In genomic region chr14:54498579-54498978, GRCh38 we compare ENCODE assay signal across 1 cellular context.
TF ChIP-seq lines count a peak whose summit lies in the region.

No MANE protein-coding gene starts in this region.

TF ChIP-seq in H1, 55 proteins besides CTCF, POLR2A, EP300 and RAD21:
- TF ChIP-seq TAF1 (IDR thresholded peaks at IDR 0.05; ENCODE audit: low read depth, low read length) (no peak), SAP30 (IDR thresholded peaks at IDR 0.05; ENCODE audit: insufficient read depth, insufficient replicate concordance, low read length) (no peak), MAFK (IDR thresholded peaks at IDR 0.05; ENCODE audit: low read depth, low read length) (no peak), E2F6 (IDR thresholded peaks at IDR 0.05) (no peak), PHF8 (conservative IDR thresholded peaks at IDR 0.05; ENCODE audit: low read depth, low read length) (no peak)
